Comparison of ENCODE assay signal across 8 cellular contexts in the genomic region with DNA sequence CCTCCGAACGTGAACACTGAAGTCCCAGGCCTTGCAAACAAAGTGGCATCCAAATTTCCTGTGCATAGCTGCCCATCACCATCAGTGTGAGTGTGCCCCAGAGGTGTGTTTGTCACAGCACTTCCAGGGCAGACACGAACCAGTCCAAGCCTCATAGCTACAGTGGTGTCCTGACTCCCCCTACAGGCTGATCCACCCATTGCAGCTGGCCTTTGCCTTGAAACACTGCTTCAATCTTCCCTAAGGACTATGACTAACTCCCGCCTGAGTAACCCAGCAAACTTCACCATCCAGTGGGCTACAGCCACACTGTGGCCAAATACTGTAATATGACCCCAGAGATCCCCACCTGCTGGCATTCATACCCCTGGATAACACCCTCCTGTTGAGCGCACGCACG. TPM values are rescaled to one million over a fixed set of nuclear protein-coding genes. Genes with fewer than 3 reads are reported as not detected.
DNase-seq lines count a peak whose midpoint lies in the region; ATAC-seq, FAIRE-seq and TF ChIP-seq lines count a peak whose summit lies in the region.

No MANE protein-coding gene starts in this region.

- no peak overlapping the region for H3K9ac ChIP-seq in HepG2 (ENCODE audit: insufficient read depth, low read depth, low read length)

- peaks cover 10 to 21% of the 10 kb centered on the region in 2 experiments; a peak in 3 of 5 replicates for H3K36me3 ChIP-seq in HepG2 (replicated peaks in 1 of 2; ENCODE audit: control insufficient read depth in 1 of 2, insufficient read depth in 2 of 2, low read length in 2 of 2)
- peaks cover 0 to 9% (median 4%) of the 10 kb centered on the region in 4 donors for H3K36me3 ChIP-seq in right lobe of liver
- peaks cover 28% of the 10 kb centered on the region for H3K36me3 ChIP-seq in SJCRH30

- intact Hi-C loops in HepG2 (cut with micrococcal nuclease; ENCODE audit: unreplicated experiment) = loop anchor here (10.0 kb wide), 1 partner anchor 297 kb away; no protein-coding TSS in a partner anchor
- intact Hi-C loops in right lobe of liver (cut with DNase I) = no loop called here

- TF ChIP-seq POLR2A in HepG2 (IDR thresholded peaks at IDR 0.05; ENCODE audit: insufficient read depth in 1 of 2, low read depth in 2 of 2, low read length in 2 of 2) (no peak), right lobe of liver (IDR thresholded peaks at IDR 0.05) (no peak)

- peak; percentile 73 for TF ChIP-seq CTCF in HepG2 (CRISPR knock-in tag; IDR thresholded peaks at IDR 0.05)
- TF ChIP-seq CTCF in right lobe of liver (IDR thresholded peaks at IDR 0.05) = peak in 2 of 4 donors; percentile 22 to 27
- TF ChIP-seq CTCF in progenitor cell of endocrine pancreas (IDR thresholded peaks at IDR 0.05; ENCODE audit: unreplicated experiment) = peak; percentile 51

- H3K4me3 ChIP-seq in HepG2 (replicated peaks in 1 of 3; ENCODE audit: insufficient read depth in 1 of 3, low read depth in 2 of 3, low read length in 3 of 3) = no peak overlapping the region
- no peak overlapping the region for H3K4me3 ChIP-seq in right lobe of liver
- H3K4me3 ChIP-seq in SJCRH30 = no peak overlapping the region

- no peak overlapping the region for H3K27ac Mint-ChIP-seq in progenitor cell of endocrine pancreas

- no peaks in the 10 kb centered on the region for H3K9me3 Mint-ChIP-seq in progenitor cell of endocrine pancreas (ENCODE audit: low read depth)

- CTCF ChIA-PET in HepG2 (lab: Yijun Ruan, JAX; ENCODE audit: low intra/inter-chr PET ratio, low total read pairs) = interaction anchor here (1.2 kb wide), 1 partner anchor 119 kb away, joined by 3 read pairs; no protein-coding TSS in a partner anchor

- BruUV-seq in HepG2 (replicated peaks; lab: Mats Ljungman, UMichigan) = no TSS peak

- no peak overlapping the region for H3K4me2 ChIP-seq in HepG2 (ENCODE audit: low read depth, low read length)

- H3K4me1 ChIP-seq in HepG2 (ENCODE audit: insufficient read depth, low read length) = peaks cover 17% of the 10 kb centered on the region
- peaks cover 0 to 14% (median 0%) of the 10 kb centered on the region in 4 donors for H3K4me1 ChIP-seq in right lobe of liver
- H3K4me1 ChIP-seq in SJCRH30 = no peaks in the 10 kb centered on the region

- WGBS in HepG2 (ENCODE audit: low lambda C conversion rate) = 100% methylated on average over 5 of the region's 7 CpGs
- 95% methylated on average over 5 of the region's 7 CpGs for WGBS in right lobe of liver (ENCODE audit: insufficient coverage, low coverage, low lambda C conversion rate, missing lambda C conversion rate)

- H3K4me3 Mint-ChIP-seq in progenitor cell of endocrine pancreas (ENCODE audit: low read depth) = no peak overlapping the region

- DNase-seq in HepG2 (ENCODE audit: low spot score) (no peak), right lobe of liver (no peak), SJCRH30 (peak; percentile 46 to 65), ecto neural progenitor cell (ENCODE audit: low spot score) (peak; percentile 52), progenitor cell of endocrine pancreas (ENCODE audit: low spot score, unreplicated experiment) (peak; percentile 19), left lobe of liver (ENCODE audit: low spot score) (no peak), NCI-H446 (lab: John Stamatoyannopoulos, UW) (no peak)

- no peaks in the 10 kb centered on the region for H3K9me3 ChIP-seq in HepG2 (ENCODE audit: low read length)
- peaks cover 0 to 3% (median 0%) of the 10 kb centered on the region in 4 donors for H3K9me3 ChIP-seq in right lobe of liver
- H3K9me3 ChIP-seq in SJCRH30 (replicated peaks) = no peaks in the 10 kb centered on the region

- ATAC-seq in HepG2 = no peak
- ATAC-seq in right lobe of liver = no peak
- no peak for ATAC-seq in left lobe of liver
- no peak for ATAC-seq in HG02610 (IDR thresholded peaks at IDR 0.05; ENCODE audit: unreplicated experiment)

- TF ChIP-seq EP300 in HepG2 (IDR thresholded peaks at IDR 0.05; ENCODE audit: low read depth in 2 of 2, low read length in 2 of 2) (no peak), HepG2 (CRISPR knock-in tag; IDR thresholded peaks at IDR 0.05; ENCODE audit: borderline replicate concordance) (no peak)

- FAIRE-seq in HepG2 (lab: Jason Lieb, UNC) = no peak

- in situ Hi-C loops in HepG2 (cut with HindIII; ENCODE audit: extremely low pct_ligation_motif_present, low pct_unique_long_range_greater_than_20kb) = no loop called here

- H3K79me2 ChIP-seq in HepG2 (ENCODE audit: insufficient read depth, low read length) = peaks cover 17% of the 10 kb centered on the region

- H3K27ac ChIP-seq in HepG2 (ENCODE audit: extremely low read length, insufficient read depth, low read length) (no peak overlapping the region), right lobe of liver (no peak overlapping the region), SJCRH30 (no peak overlapping the region)

- H3K4me1 Mint-ChIP-seq in progenitor cell of endocrine pancreas (ENCODE audit: low read depth) = peaks cover 18% of the 10 kb centered on the region

- no peaks in the 10 kb centered on the region for H3K27me3 Mint-ChIP-seq in progenitor cell of endocrine pancreas

- POLR2A ChIA-PET in HepG2 (lab: Yijun Ruan, JAX) = no interaction called here

- H3K27me3 ChIP-seq in HepG2 (ENCODE audit: control insufficient read depth in 1 of 2, insufficient read depth in 2 of 2, low read length in 2 of 2) (no peaks in the 10 kb centered on the region; a peak in 1 of 5 replicates), right lobe of liver (no peaks in the 10 kb centered on the region), SJCRH30 (no peaks in the 10 kb centered on the region)

- no peak for TF ChIP-seq RAD21 in HepG2 (CRISPR knock-in tag; IDR thresholded peaks at IDR 0.05)

- H2AFZ ChIP-seq in HepG2 (ENCODE audit: low read length) = no peak overlapping the region

- H3K36me3 Mint-ChIP-seq in progenitor cell of endocrine pancreas (ENCODE audit: insufficient read depth) = peaks cover 28% of the 10 kb centered on the region

- no peaks in the 10 kb centered on the region for H4K20me1 ChIP-seq in HepG2 (ENCODE audit: insufficient read depth, low read length)

TF ChIP-seq in HepG2, 621 proteins besides CTCF, POLR2A, EP300 and RAD21 (continues in another document):
- no peak for TF ChIP-seq RORA (CRISPR knock-in tag; IDR thresholded peaks at IDR 0.05)
- TF ChIP-seq STAG1 (CRISPR knock-in tag; IDR thresholded peaks at IDR 0.05) = peak; percentile 61
- TF ChIP-seq ZNF777 (CRISPR knock-in tag; IDR thresholded peaks at IDR 0.05) = no peak
- TF ChIP-seq KDM3A (CRISPR knock-in tag; IDR thresholded peaks at IDR 0.05; ENCODE audit: low read depth) = no peak
- TF ChIP-seq, protein P1, sequence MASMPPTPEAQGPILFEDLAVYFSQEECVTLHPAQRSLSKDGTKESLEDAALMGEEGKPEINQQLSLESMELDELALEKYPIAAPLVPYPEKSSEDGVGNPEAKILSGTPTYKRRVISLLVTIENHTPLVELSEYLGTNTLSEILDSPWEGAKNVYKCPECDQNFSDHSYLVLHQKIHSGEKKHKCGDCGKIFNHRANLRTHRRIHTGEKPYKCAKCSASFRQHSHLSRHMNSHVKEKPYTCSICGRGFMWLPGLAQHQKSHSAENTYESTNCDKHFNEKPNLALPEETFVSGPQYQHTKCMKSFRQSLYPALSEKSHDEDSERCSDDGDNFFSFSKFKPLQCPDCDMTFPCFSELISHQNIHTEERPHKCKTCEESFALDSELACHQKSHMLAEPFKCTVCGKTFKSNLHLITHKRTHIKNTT (CRISPR knock-in tag; IDR thresholded peaks at IDR 0.05) = no peak
- no peak for TF ChIP-seq HES4 (CRISPR knock-in tag; IDR thresholded peaks at IDR 0.05; ENCODE audit: borderline replicate concordance)
- TF ChIP-seq ZNF678 (CRISPR knock-in tag; IDR thresholded peaks at IDR 0.05) = no peak
- TF ChIP-seq, protein P2, sequence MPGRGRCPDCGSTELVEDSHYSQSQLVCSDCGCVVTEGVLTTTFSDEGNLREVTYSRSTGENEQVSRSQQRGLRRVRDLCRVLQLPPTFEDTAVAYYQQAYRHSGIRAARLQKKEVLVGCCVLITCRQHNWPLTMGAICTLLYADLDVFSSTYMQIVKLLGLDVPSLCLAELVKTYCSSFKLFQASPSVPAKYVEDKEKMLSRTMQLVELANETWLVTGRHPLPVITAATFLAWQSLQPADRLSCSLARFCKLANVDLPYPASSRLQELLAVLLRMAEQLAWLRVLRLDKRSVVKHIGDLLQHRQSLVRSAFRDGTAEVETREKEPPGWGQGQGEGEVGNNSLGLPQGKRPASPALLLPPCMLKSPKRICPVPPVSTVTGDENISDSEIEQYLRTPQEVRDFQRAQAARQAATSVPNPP (CRISPR knock-in tag; IDR thresholded peaks at IDR 0.05) = no peak
- peak; percentile 13; the same call in 1 of the 2 replicates for TF ChIP-seq CBX5 (CRISPR knock-in tag; IDR thresholded peaks at IDR 0.05; ENCODE audit: borderline replicate concordance)
- TF ChIP-seq AKAP8 (CRISPR knock-in tag; IDR thresholded peaks at IDR 0.05) = no peak
- TF ChIP-seq ZBTB7B (CRISPR knock-in tag; IDR thresholded peaks at IDR 0.05) = no peak

RNA-seq across cellular contexts. Expression of gene ZNF266, which starts 3.9 kb away (rescaled TPM):
- total RNA-seq in HepG2 (2016; rRNA removed; fragmentation: Illumina TruSeq; extraction: Trizol) (12.8 and 19.8 TPM in 2 replicates), right lobe of liver (1 to 10 TPM; 4.7 to 8.5 (median 5.6) TPM), progenitor cell of endocrine pancreas (35.4 and 37.0 TPM in 2 replicates), left lobe of liver (6.4 TPM)
- 3.4 and 3.9 TPM in 2 replicates for total RNA-seq in HepG2 (2016; cell fraction: cytosol; rRNA removed; fragmentation: Illumina TruSeq; extraction: Trizol; ENCODE audit: low read depth)
- 13.8 and 18.1 TPM in 2 replicates for total RNA-seq in HepG2 (2016; cell fraction: insoluble cytoplasmic fraction; rRNA removed; fragmentation: Illumina TruSeq; extraction: Trizol)
- 5.1 and 5.3 TPM in 2 replicates for total RNA-seq in HepG2 (2016; cell fraction: membrane; rRNA removed; fragmentation: Illumina TruSeq; extraction: Trizol)
- 32.1 and 33.5 TPM in 2 replicates for total RNA-seq in HepG2 (2016; cell fraction: nucleus; rRNA removed; fragmentation: Illumina TruSeq; extraction: Trizol)
- polyA plus RNA-seq in HepG2 (2011; rRNA removed) = 20.8 TPM in 2 replicates
- polyA plus RNA-seq in HepG2 (2011; cell fraction: cytosol; rRNA removed) = 4.2 and 5.2 TPM in 2 replicates
- polyA plus RNA-seq in HepG2 (2011; cell fraction: nucleus; rRNA removed) = 98.9 and 109 TPM in 2 replicates
- polyA plus RNA-seq in HepG2 (2012) = 20.2 and 21.8 TPM in 2 replicates
- polyA plus RNA-seq in HepG2 (2016; cell fraction: cytosol; fragmentation: Illumina TruSeq; extraction: Trizol; ENCODE audit: low read depth) = 0.60 and 0.79 TPM in 2 replicates
- polyA plus RNA-seq in HepG2 (2016; cell fraction: insoluble cytoplasmic fraction; fragmentation: Illumina TruSeq; extraction: Trizol; ENCODE audit: low read depth) = 10.9 and 11.2 TPM in 2 replicates
- 1.9 and 2.1 TPM in 2 replicates for polyA plus RNA-seq in HepG2 (2016; cell fraction: membrane; fragmentation: Illumina TruSeq; extraction: Trizol; ENCODE audit: low read depth)
- polyA plus RNA-seq in HepG2 (2016; cell fraction: nucleus; fragmentation: Illumina TruSeq; extraction: Trizol; ENCODE audit: insufficient read depth, low read depth) = 110 and 114 TPM in 2 replicates
- polyA minus RNA-seq in HepG2 (2011; rRNA and poly(A)+ RNA removed; ENCODE audit: low replicate concordance) = 6.9 and 7.6 TPM in 2 replicates
- 3.4 and 4.1 TPM in 2 replicates for polyA minus RNA-seq in HepG2 (2011; cell fraction: cytosol; rRNA and poly(A)+ RNA removed)
- 49.3 and 56.8 TPM in 2 replicates for polyA minus RNA-seq in HepG2 (2011; cell fraction: nucleus; rRNA and poly(A)+ RNA removed)
- total RNA-seq in SJCRH30 (2014; rRNA removed; shearing (Covaris generic)) = 13.5 and 14.8 TPM in 2 replicates

Comparison
In these comparisons a context has a peak if more than half of its experiments do, and no peak if none do; other contexts are left out.
1. DNase-seq: peak in SJCRH30 (2 of 2), ecto neural progenitor cell (single experiment) and progenitor cell of endocrine pancreas (single experiment); none in HepG2 (single experiment), right lobe of liver (0 of 3), left lobe of liver (single experiment) and NCI-H446 (0 of 2).